In the genomic region with DNA sequence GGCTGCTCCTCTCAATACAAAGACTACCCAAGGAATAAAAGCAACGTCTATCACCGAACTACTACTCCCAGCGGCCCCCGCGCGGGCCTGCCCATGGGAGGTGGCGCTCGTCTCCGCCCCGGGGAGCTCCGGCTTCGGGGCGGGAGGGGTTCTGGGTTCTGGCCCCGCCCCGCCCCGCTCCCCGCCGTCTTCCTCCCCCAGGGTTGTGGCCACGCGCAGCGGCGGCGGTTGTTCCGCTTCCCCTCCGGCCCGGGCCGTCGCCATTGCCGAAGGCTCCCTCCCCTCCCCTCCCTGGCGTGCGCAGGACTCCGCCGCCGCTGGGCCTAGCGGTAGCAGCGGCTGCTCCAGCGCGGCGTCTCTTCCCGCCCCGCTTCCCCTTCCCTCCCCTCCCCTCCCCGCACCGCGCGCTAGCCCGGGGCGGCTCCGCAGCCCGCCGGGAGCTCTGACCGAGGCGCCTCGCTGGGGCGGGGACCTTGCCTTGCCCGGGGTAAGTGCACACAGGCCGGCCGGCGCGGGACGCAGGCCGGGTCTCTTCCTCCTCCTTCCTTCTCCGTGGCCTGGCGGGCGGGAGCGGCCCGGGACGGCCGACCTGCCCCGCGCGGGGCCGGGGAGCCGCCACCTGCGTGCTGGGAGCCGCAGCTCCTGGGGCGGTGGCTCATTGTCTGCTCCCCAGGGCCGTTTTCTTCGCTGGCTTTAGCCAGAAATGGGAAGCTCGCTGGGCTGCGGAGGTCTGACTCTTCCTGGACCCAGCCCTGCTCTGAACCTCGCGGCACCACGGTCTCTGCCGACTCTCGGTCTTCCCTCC, we compare ENCODE assay signal across 8 cellular contexts.
DNase-seq lines count a peak whose midpoint lies in the region; ATAC-seq lines count a peak whose summit lies in the region.

A gene (plus strand): TSS at position 187 of the 805 bp plus-strand sequence. CDS start 42,790 bp downstream, outside the sequence.

- DNase-seq in AG20443 (ENCODE audit: low spot score) (peak; percentile 96), GM19238 (ENCODE audit: insufficient read length, low spot score) (peak; percentile 82), NCI-H524 (lab: John Stamatoyannopoulos, UW) (peak; percentile 82 to 93), cerebellar nuclear complex (lab: John Stamatoyannopoulos, UW) (peak; percentile 18 to 68), islet precursor cell (peak; percentile 92)
- peak; percentile 84 to 86 for DNase-seq in activated CD4-positive, alpha-beta T cell treated with anti-CD3 and anti-CD28 coated beads for 24 hours (ENCODE audit: low read depth in 2 of 2)
- DNase-seq in stimulated activated CD4-positive, alpha-beta T cell treated with anti-CD3 and anti-CD28 coated beads, Interleukin-12 subunit alpha, Interleukin-12 subunit beta, amount 100 ng/mL, for 4 hours: peak; percentile 91

- ATAC-seq in HG03439 (IDR thresholded peaks at IDR 0.05; ENCODE audit: unreplicated experiment): peak; percentile 83

Comparison
In these comparisons a context has a peak if more than half of its experiments do, and no peak if none do; other contexts are left out.
1. Peak in every context shown above with its lines: DNase-seq and ATAC-seq.
2. DNase-seq: peak in every context shown above with its lines; median percentile 96 in AG20443; 92 in islet precursor cell; 91 in stimulated activated CD4-positive, alpha-beta T cell treated with anti-CD3 and anti-CD28 coated beads, Interleukin-12 subunit alpha, Interleukin-12 subunit beta, amount 100 ng/mL, for 4 hours; 88 in NCI-H524; 85 in activated CD4-positive, alpha-beta T cell treated with anti-CD3 and anti-CD28 coated beads for 24 hours; 82 in GM19238; 43 in cerebellar nuclear complex.